Comparison of ENCODE assay signal across 8 cellular contexts in the genomic region with DNA sequence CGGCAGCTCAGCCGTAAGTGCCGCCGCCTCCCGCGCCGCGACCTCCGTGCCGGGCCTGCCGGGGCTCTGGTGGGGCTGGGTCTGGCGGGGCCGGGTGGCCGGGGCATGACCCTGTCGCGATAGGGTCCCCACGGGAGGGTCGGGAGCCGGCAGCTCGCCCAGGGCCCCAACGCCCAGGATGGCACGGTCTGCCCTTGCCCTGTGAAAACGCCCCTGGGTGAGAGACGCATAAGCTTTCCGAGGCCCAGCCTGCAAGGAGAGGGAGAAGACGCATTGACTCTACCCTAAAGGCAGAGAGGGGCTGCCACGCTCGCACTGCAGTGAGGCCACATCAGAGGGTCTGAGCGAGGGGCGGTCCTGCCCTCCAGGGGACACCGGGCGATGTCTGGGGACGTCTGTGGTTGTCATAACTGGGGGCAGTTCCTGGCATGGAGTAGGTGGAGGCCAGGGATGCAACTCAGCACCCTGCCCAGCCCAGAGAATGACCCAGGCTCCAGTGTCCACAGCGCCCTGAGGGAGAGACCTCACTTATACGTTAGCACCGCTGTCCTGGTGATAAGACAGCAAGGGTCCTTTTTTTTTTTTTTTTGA. TPM values are rescaled to one million over a fixed set of nuclear protein-coding genes. Genes with fewer than 3 reads are reported as not detected.
DNase-seq lines count a peak whose midpoint lies in the region; ATAC-seq, FAIRE-seq and TF ChIP-seq lines count a peak whose summit lies in the region.

No MANE protein-coding gene starts in this region.

- H3K27ac ChIP-seq in A549: peak overlapping the region; percentile 78 to 95
- peak overlapping the region in 3 of 4 donors; percentile 47 to 62 (median 60) for H3K27ac ChIP-seq in body of pancreas
- peak overlapping the region; percentile 3 to 21 for H3K27ac ChIP-seq in left lung
- peak overlapping the region; percentile 59 for H3K27ac ChIP-seq in suprapubic skin

- H2AFZ ChIP-seq in Loucy (ENCODE audit: low read length): peak overlapping the region; percentile 76; the same call in 1 of the 2 replicates

- ATAC-seq in A549: peak; percentile 13 to 36; a peak in 3 of 6 replicates
- peak; percentile 14 for ATAC-seq in GM18517 (IDR thresholded peaks at IDR 0.05; ENCODE audit: unreplicated experiment)
- ATAC-seq in body of pancreas: peak; percentile 4
- peak; percentile 12 for ATAC-seq in left lung

- no peaks in the 10 kb centered on the region; the same call in 2 of the 3 replicates for H3K4me1 ChIP-seq in A549
- H3K4me1 ChIP-seq in Loucy (ENCODE audit: insufficient read depth, low read length, poor library complexity, severe bottlenecking): no peaks in the 10 kb centered on the region
- H3K4me1 ChIP-seq in body of pancreas: peaks cover 14% of the 10 kb centered on the region
- peaks cover 6 to 10% of the 10 kb centered on the region in 2 donors for H3K4me1 ChIP-seq in left lung
- H3K4me1 ChIP-seq in suprapubic skin: peaks cover 18% of the 10 kb centered on the region

- H3K9me3 ChIP-seq in A549 (no peaks in the 10 kb centered on the region), Loucy (ENCODE audit: insufficient read depth, low read depth, low read length) (no peaks in the 10 kb centered on the region), body of pancreas (no peaks in the 10 kb centered on the region), left lung (no peaks in the 10 kb centered on the region), suprapubic skin (no peaks in the 10 kb centered on the region)

- TF ChIP-seq EP300 in A549 (IDR thresholded peaks at IDR 0.05) (no peak), suprapubic skin (IDR thresholded peaks at IDR 0.05) (no peak)

- H3K27me3 ChIP-seq in Loucy (ENCODE audit: insufficient read depth, low read length, poor library complexity, severe bottlenecking) (no peaks in the 10 kb centered on the region), body of pancreas (no peaks in the 10 kb centered on the region), left lung (no peaks in the 10 kb centered on the region), suprapubic skin (no peaks in the 10 kb centered on the region)

- intact Hi-C loops in body of pancreas (cut with DNase I) (no loop called here), left lung (cut with DNase I) (no loop called here)

- POLR2A ChIA-PET in A549 (lab: Yijun Ruan, JAX): no interaction called here

- no peaks in the 10 kb centered on the region for H4K20me1 ChIP-seq in Loucy (ENCODE audit: insufficient read depth, low read length, poor library complexity, severe bottlenecking)

- no peaks in the 10 kb centered on the region for H3K9me2 ChIP-seq in Loucy (replicated peaks; ENCODE audit: low read depth, low read length)

- H3K36me3 ChIP-seq in Loucy (ENCODE audit: insufficient read depth, low read length) (no peaks in the 10 kb centered on the region), body of pancreas (replicated peaks in 1 of 2; ENCODE audit: insufficient read depth in 1 of 2, low read depth in 2 of 2) (no peaks in the 10 kb centered on the region), left lung (no peaks in the 10 kb centered on the region), suprapubic skin (peaks cover 7% of the 10 kb centered on the region)

- DNase-seq in A549 (ENCODE audit: low read depth in 1 of 2, low spot score in 1 of 2): no peak
- peak in 2 of 4 donors; percentile 10 to 26 for DNase-seq in body of pancreas
- DNase-seq in left lung: peak in 1 of 2 donors; percentile 32
- no peak for DNase-seq in suprapubic skin (ENCODE audit: low spot score in 2 of 2)
- no peak for DNase-seq in germinal center (ENCODE audit: low spot score)
- DNase-seq in NCI-H226: no peak

- FAIRE-seq in A549 (lab: Jason Lieb, UNC): no peak

- peak overlapping the region; percentile 89 for H3K9ac ChIP-seq in Loucy (ENCODE audit: low read depth, low read length, poor library complexity, severe bottlenecking)

- peak overlapping the region; percentile 92 for H3K4me3 ChIP-seq in A549
- peak overlapping the region; percentile 87 for H3K4me3 ChIP-seq in Loucy (ENCODE audit: low read length, poor library complexity, severe bottlenecking)
- H3K4me3 ChIP-seq in body of pancreas: peak overlapping the region; percentile 70 to 81
- peak overlapping the region; percentile 55 to 78 for H3K4me3 ChIP-seq in left lung
- H3K4me3 ChIP-seq in suprapubic skin: peak overlapping the region; percentile 100

- peak overlapping the region; percentile 86 for H3K4me2 ChIP-seq in A549
- H3K4me2 ChIP-seq in Loucy (ENCODE audit: low read depth, low read length, poor library complexity, severe bottlenecking): peak overlapping the region; percentile 79

- CTCF ChIA-PET in A549 (lab: Yijun Ruan, JAX): interaction anchor here (1.2 to 1.7 kb wide), 4 partner anchors 15 to 106 kb away, joined by 3 to 6 read pairs (median 4); a partner anchor contains a TSS

- H3K79me2 ChIP-seq in Loucy (ENCODE audit: insufficient read depth, low read length): no peaks in the 10 kb centered on the region; the same call in 1 of the 2 replicates

- 51% methylated on average over 3 of the region's 36 CpGs for WGBS in A549 (ENCODE audit: missing lambda C conversion rate)
- 1 to 13% methylated on average over 3 to 33 of the region's 36 CpGs for WGBS in body of pancreas, 2 donors
- WGBS in suprapubic skin: 10% methylated on average over 11 of the region's 36 CpGs

- TF ChIP-seq RAD21 in A549 (conservative IDR thresholded peaks at IDR 0.05 in 1 of 2, IDR thresholded peaks at IDR 0.05 in 1 of 2): no peak

- no peak for TF ChIP-seq CTCF in A549 (IDR thresholded peaks at IDR 0.05)
- TF ChIP-seq CTCF in Loucy (conservative IDR thresholded peaks at IDR 0.05; ENCODE audit: low read length): no peak
- TF ChIP-seq CTCF in body of pancreas (IDR thresholded peaks at IDR 0.05): no peak
- no peak for TF ChIP-seq CTCF in left lung (IDR thresholded peaks at IDR 0.05)
- TF ChIP-seq CTCF in suprapubic skin (IDR thresholded peaks at IDR 0.05): no peak

- no peaks in the 10 kb centered on the region for H3F3A ChIP-seq in Loucy (ENCODE audit: low read depth)

- TF ChIP-seq POLR2A in A549 (IDR thresholded peaks at IDR 0.05; ENCODE audit: low read length) (no peak), body of pancreas (IDR thresholded peaks at IDR 0.05) (no peak), suprapubic skin (IDR thresholded peaks at IDR 0.05) (no peak)

TF ChIP-seq in A549, 52 proteins besides CTCF, POLR2A, EP300 and RAD21:
- no peak for TF ChIP-seq ZSCAN20 (CRISPR knock-in tag; IDR thresholded peaks at IDR 0.05)
- no peak for TF ChIP-seq HOXB5 (CRISPR knock-in tag; IDR thresholded peaks at IDR 0.05)
- TF ChIP-seq NFE2L2 (conservative IDR thresholded peaks at IDR 0.05; ENCODE audit: low read length): no peak
- no peak for TF ChIP-seq RFX5 (IDR thresholded peaks at IDR 0.05)
- TF ChIP-seq MYC (IDR thresholded peaks at IDR 0.05; ENCODE audit: borderline replicate concordance, low read length): no peak

RNA-seq across cellular contexts. Expression of a gene that starts 0.5 kb away (rescaled TPM):
- polyA plus RNA-seq in A549 (2011; rRNA removed) (0.54 and 0.75 TPM in 2 replicates), A549 (2017; fragmentation: RNase III; extraction: RNeasy Plus Mini Kit Qiagen cat#74134 plus additional on column Dnase treatment) (0.33 to 0.65 TPM (median 0.63 TPM) in 3 replicates)
- 0.11 and 0.13 TPM in 2 replicates for polyA plus RNA-seq in A549 (2012; cell fraction: cytosol; rRNA removed)
- polyA plus RNA-seq in A549 (2012; cell fraction: nucleus; rRNA removed): 0.22 and 0.45 TPM in 2 replicates
- 0.70 and 0.78 TPM in 2 replicates for polyA minus RNA-seq in A549 (2011; rRNA and poly(A)+ RNA removed)
- total RNA-seq in body of pancreas (1 to 10 TPM; 3.6 to 4.4 TPM), left lung (1 to 10 TPM; 2.1 to 4.1 TPM), suprapubic skin (1 to 10 TPM; 2.3 to 9.8 (median 5.6) TPM)

RNA-seq across cellular contexts. Expression of a gene that starts 21.1 kb away (rescaled TPM):
- 2.3 and 3.7 TPM in 2 replicates for polyA plus RNA-seq in A549 (2011; rRNA removed)
- 0.52 TPM in 2 replicates for polyA plus RNA-seq in A549 (2012; cell fraction: cytosol; rRNA removed)
- 0.28 and 0.42 TPM in 2 replicates for polyA plus RNA-seq in A549 (2012; cell fraction: nucleus; rRNA removed)
- 1.4 to 1.7 TPM (median 1.5 TPM) in 3 replicates for polyA plus RNA-seq in A549 (2017; fragmentation: RNase III; extraction: RNeasy Plus Mini Kit Qiagen cat#74134 plus additional on column Dnase treatment)
- polyA minus RNA-seq in A549 (2011; rRNA and poly(A)+ RNA removed): 2.7 and 4.0 TPM in 2 replicates
- total RNA-seq in body of pancreas: 1 to 10 TPM; 2.3 to 4.6 TPM
- total RNA-seq in left lung: 1 to 10 TPM; 6.2 to 6.6 TPM
- 1 to 10 TPM; 2.5 to 7.6 (median 4.5) TPM for total RNA-seq in suprapubic skin

RNA-seq across cellular contexts. Expression of a gene that starts 34.9 kb away (rescaled TPM):
- polyA plus RNA-seq in A549 (2011; rRNA removed) (43.5 and 46.7 TPM in 2 replicates), A549 (2017; fragmentation: RNase III; extraction: RNeasy Plus Mini Kit Qiagen cat#74134 plus additional on column Dnase treatment) (87.7 to 90.5 TPM (median 89.9 TPM) in 3 replicates)
- 150 and 176 TPM in 2 replicates for polyA plus RNA-seq in A549 (2012; cell fraction: cytosol; rRNA removed)
- 260 and 359 TPM in 2 replicates for polyA plus RNA-seq in A549 (2012; cell fraction: nucleus; rRNA removed)
- 51.0 and 51.2 TPM in 2 replicates for polyA minus RNA-seq in A549 (2011; rRNA and poly(A)+ RNA removed)
- total RNA-seq in body of pancreas (10 to 100 TPM; 17.5 to 19.7 TPM), left lung (10 to 100 TPM; 46.3 to 65.3 TPM), suprapubic skin (10 to 100 TPM; 31.6 to 55.0 (median 41.4) TPM)

RNA-seq across cellular contexts. Expression of a gene that starts 37.1 kb away (rescaled TPM):
- polyA plus RNA-seq in A549 (2011; rRNA removed): 39.1 and 44.4 TPM in 2 replicates
- 103 and 122 TPM in 2 replicates for polyA plus RNA-seq in A549 (2012; cell fraction: cytosol; rRNA removed)
- 120 and 137 TPM in 2 replicates for polyA plus RNA-seq in A549 (2012; cell fraction: nucleus; rRNA removed)
- 47.6 to 51.6 TPM (median 48.0 TPM) in 3 replicates for polyA plus RNA-seq in A549 (2017; fragmentation: RNase III; extraction: RNeasy Plus Mini Kit Qiagen cat#74134 plus additional on column Dnase treatment)
- 20.4 and 23.9 TPM in 2 replicates for polyA minus RNA-seq in A549 (2011; rRNA and poly(A)+ RNA removed)
- total RNA-seq in body of pancreas: 10 to 100 TPM; 24.6 to 41.5 TPM
- 10 to 100 TPM; 39.6 to 46.3 TPM for total RNA-seq in left lung
- 10 to 100 TPM; 29.1 to 48.9 (median 40.6) TPM for total RNA-seq in suprapubic skin

RNA-seq across cellular contexts. Expression of a gene that starts 46.9 kb away (rescaled TPM):
- not detected in 2 replicates for polyA plus RNA-seq in A549 (2011; rRNA removed)
- polyA plus RNA-seq in A549 (2012; cell fraction: cytosol; rRNA removed): not detected in 2 replicates
- not detected in 2 replicates for polyA plus RNA-seq in A549 (2012; cell fraction: nucleus; rRNA removed)
- polyA plus RNA-seq in A549 (2017; fragmentation: RNase III; extraction: RNeasy Plus Mini Kit Qiagen cat#74134 plus additional on column Dnase treatment): not detected in 3 replicates
- polyA minus RNA-seq in A549 (2011; rRNA and poly(A)+ RNA removed): not detected in 2 replicates
- not detected for total RNA-seq in body of pancreas
- not detected for total RNA-seq in left lung
- not detected for total RNA-seq in suprapubic skin

Comparison
In these comparisons a context has a peak if more than half of its experiments do, and no peak if none do; other contexts are left out.
1. H3K27ac ChIP-seq: peak in every context shown above with its lines; median percentile 86 in A549; 60 in body of pancreas; 59 in suprapubic skin; 12 in left lung.